In the genomic region with DNA sequence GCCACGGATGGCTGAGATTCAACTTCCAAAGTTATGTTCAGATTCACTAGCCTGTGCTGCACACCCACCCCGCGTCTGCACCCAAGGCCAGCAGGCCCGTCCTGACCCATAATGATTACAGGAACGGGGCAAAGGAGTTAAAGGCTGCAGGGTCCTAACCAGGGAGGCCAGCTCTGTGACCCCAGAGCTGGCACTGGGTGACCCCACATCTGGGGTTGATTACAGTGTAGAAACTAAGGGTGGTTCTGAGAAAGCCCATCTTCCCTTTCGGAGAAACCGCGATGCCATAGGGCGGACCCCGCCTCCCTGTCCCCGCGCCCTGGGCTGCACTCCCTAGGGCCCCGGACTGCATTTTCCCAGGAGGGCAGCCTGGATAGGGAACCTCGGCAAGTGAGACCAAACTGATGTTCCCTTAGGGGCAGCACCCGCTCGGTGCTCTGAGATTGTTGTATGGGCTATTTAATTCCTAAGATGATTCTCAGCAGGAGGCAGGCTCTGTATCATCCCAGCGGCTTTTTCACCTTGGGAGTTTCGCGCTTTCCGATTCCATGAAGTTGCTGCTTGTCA, we compare ENCODE assay signal across 1 cellular context.
A peak's percentile ranks its signal among the peaks of the same experiment; 100 is the strongest.
TF ChIP-seq lines count a peak whose summit lies in the region.

No MANE protein-coding gene starts in this region.

TF ChIP-seq in H1, 55 proteins besides CTCF, POLR2A, EP300 and RAD21:
- no peak for TF ChIP-seq CBX5 (IDR thresholded peaks at IDR 0.05; ENCODE audit: low read depth, low read length)
- peak in 1 of 2 experiments; percentile 39; a peak in 1 of 4 replicates for TF ChIP-seq SIN3A (conservative IDR thresholded peaks at IDR 0.05 in 1 of 2, IDR thresholded peaks at IDR 0.05 in 1 of 2; ENCODE audit: low read depth in 1 of 2, low read length in 2 of 2)
- TF ChIP-seq NRF1 (IDR thresholded peaks at IDR 0.05; ENCODE audit: low read depth, low read length) = no peak
- peak; percentile 30; the same call in 1 of the 2 replicates for TF ChIP-seq SUZ12 (IDR thresholded peaks at IDR 0.05; ENCODE audit: low read length)
- TF ChIP-seq EZH2 (IDR thresholded peaks at IDR 0.05; ENCODE audit: low read depth, low read length, severe bottlenecking) = peak; percentile 43
- TF ChIP-seq, protein P1, sequence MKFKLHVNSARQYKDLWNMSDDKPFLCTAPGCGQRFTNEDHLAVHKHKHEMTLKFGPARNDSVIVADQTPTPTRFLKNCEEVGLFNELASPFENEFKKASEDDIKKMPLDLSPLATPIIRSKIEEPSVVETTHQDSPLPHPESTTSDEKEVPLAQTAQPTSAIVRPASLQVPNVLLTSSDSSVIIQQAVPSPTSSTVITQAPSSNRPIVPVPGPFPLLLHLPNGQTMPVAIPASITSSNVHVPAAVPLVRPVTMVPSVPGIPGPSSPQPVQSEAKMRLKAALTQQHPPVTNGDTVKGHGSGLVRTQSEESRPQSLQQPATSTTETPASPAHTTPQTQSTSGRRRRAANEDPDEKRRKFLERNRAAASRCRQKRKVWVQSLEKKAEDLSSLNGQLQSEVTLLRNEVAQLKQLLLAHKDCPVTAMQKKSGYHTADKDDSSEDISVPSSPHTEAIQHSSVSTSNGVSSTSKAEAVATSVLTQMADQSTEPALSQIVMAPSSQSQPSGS (IDR thresholded peaks at IDR 0.05; ENCODE audit: low read length) = no peak
- TF ChIP-seq BCL11A (IDR thresholded peaks at IDR 0.05; ENCODE audit: low read depth in 2 of 2, low read length in 2 of 2) = no peak
TF ChIP-seq in H1: peak in this region for 3.
